In the genomic region with DNA sequence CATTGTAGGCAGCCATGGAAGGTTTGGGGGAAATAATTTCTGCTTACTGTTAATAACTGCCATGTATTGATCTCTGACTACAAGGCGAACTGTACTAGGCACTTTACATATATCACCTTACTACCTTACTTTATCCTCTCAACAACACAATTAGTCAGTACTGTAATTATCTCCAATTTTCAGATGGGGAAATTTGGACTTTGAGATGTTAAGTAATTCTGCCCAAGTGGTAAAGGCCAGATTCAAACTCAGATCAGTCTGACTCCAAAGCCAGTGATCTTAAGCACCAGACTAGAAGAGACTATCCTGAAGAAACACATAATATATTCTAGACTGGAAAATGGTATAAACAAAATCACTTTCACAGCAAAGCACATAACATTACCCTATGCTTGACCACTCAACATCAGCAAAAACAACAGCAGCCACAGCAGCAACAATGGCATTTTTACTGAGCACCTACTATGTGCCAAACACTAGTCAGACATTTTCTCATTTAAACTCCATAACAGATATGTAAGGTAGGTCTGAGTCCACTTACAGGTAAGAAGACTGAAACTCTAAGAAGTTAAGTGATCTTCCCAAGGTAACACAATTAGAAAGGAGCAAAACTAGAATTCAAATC, we compare ENCODE assay signal across 19 cellular contexts. TPM values are rescaled to one million over a fixed set of nuclear protein-coding genes. Genes with fewer than 3 reads are reported as not detected.
A peak's percentile ranks its signal among the peaks of the same experiment; 100 is the strongest.
DNase-seq lines count a peak whose midpoint lies in the region; ATAC-seq, FAIRE-seq and TF ChIP-seq lines count a peak whose summit lies in the region.
"Had no signal": no experiment of that assay in that cellular context is flagged by ENCODE, and none has a peak within 500 bp of the region (broad histone marks: within the 10 kb centered on the region; RNA-seq: fewer than 3 reads in every experiment).

No MANE protein-coding gene starts in this region.

- no peak overlapping the region for H3K9ac ChIP-seq in HepG2 (ENCODE audit: insufficient read depth, low read depth, low read length)
- H3K9ac ChIP-seq: BLaER1 had no signal

- BruUV-seq in HepG2 (replicated peaks; lab: Mats Ljungman, UMichigan): no TSS peak

- peaks cover 6% of the 10 kb centered on the region for H3K79me2 ChIP-seq in HepG2 (ENCODE audit: insufficient read depth, low read length)

- no peaks in the 10 kb centered on the region for H4K20me1 ChIP-seq in HepG2 (ENCODE audit: insufficient read depth, low read length)
- H4K20me1 ChIP-seq: BLaER1 had no signal

- peaks cover 4% of the 10 kb centered on the region for H3K9me3 ChIP-seq in HepG2 (ENCODE audit: low read length)

- TF ChIP-seq EP300 in HepG2 (IDR thresholded peaks at IDR 0.05; ENCODE audit: low read depth in 2 of 2, low read length in 2 of 2) (no peak), HepG2 (CRISPR knock-in tag; IDR thresholded peaks at IDR 0.05; ENCODE audit: borderline replicate concordance) (no peak)

- 88% methylated on average over 1 of the region's 1 CpG for WGBS in HepG2 (ENCODE audit: low lambda C conversion rate)

- intact Hi-C loops in HepG2 (cut with micrococcal nuclease; ENCODE audit: unreplicated experiment): loop anchor here (10.0 kb wide), 1 partner anchor 271 kb away; a partner anchor contains a TSS

- H3K4me3 ChIP-seq in HepG2 (replicated peaks in 1 of 3; ENCODE audit: insufficient read depth in 1 of 3, low read depth in 2 of 3, low read length in 3 of 3): no peak overlapping the region
- H3K4me3 ChIP-seq: BLaER1 had no signal

- H3K36me3 Mint-ChIP-seq in stimulated activated effector memory CD8-positive, alpha-beta T cell treated with anti-CD3 and anti-CD28 coated beads, Interleukin-12 subunit alpha, Interleukin-12 subunit beta, amount 100 ng/mL, for 72 hours: peaks cover 94% of the 10 kb centered on the region

- H3K27ac ChIP-seq in VCaP (peak overlapping the region; percentile 58), HepG2 (ENCODE audit: extremely low read length, insufficient read depth, low read length) (no peak overlapping the region)
- H3K27ac ChIP-seq: BLaER1 had no signal

- no peak for TF ChIP-seq CTCF in VCaP (conservative IDR thresholded peaks at IDR 0.05)
- no peak for TF ChIP-seq CTCF in HepG2 (CRISPR knock-in tag; IDR thresholded peaks at IDR 0.05)

- peak; percentile 38 for FAIRE-seq in GM18507 (lab: Jason Lieb, UNC)
- no peak for FAIRE-seq in HepG2 (lab: Jason Lieb, UNC)
- FAIRE-seq: GM12892 had no signal

- DNase-seq in GM18507 (ENCODE audit: extremely low spot score, insufficient read length, low read depth): no peak
- no peak for DNase-seq in HepG2 (ENCODE audit: low spot score)
- DNase-seq in stimulated activated effector memory CD8-positive, alpha-beta T cell treated with anti-CD3 and anti-CD28 coated beads, Interleukin-12 subunit alpha, Interleukin-12 subunit beta, amount 100 ng/mL, for 72 hours (ENCODE audit: low spot score in 2 of 2): no peak
- DNase-seq in retina: no peak
- DNase-seq in NCI-H748 (lab: John Stamatoyannopoulos, UW; ENCODE audit: unreplicated experiment): no peak
- DNase-seq: 8988T; CD4-positive, alpha-beta memory T cell; DMS153; DMS79; GDM1; GOT3; H7; IMR-90 had no signal

- no peak overlapping the region for H2AFZ ChIP-seq in HepG2 (ENCODE audit: low read length)

- no peaks in the 10 kb centered on the region for H3K27me3 ChIP-seq in HepG2 (ENCODE audit: control insufficient read depth in 1 of 2, insufficient read depth in 2 of 2, low read length in 2 of 2)
- H3K27me3 ChIP-seq: BLaER1 had no signal

- H3K4me1 ChIP-seq in HepG2 (ENCODE audit: insufficient read depth, low read length): peaks cover 77% of the 10 kb centered on the region
- H3K4me1 ChIP-seq: BLaER1 had no signal

- peaks cover 3 to 34% of the 10 kb centered on the region in 2 experiments for H3K36me3 ChIP-seq in HepG2 (replicated peaks in 1 of 2; ENCODE audit: control insufficient read depth in 1 of 2, insufficient read depth in 2 of 2, low read length in 2 of 2)

- TF ChIP-seq RAD21 in HepG2 (CRISPR knock-in tag; IDR thresholded peaks at IDR 0.05): no peak

- ATAC-seq in HepG2: no peak
- ATAC-seq in stimulated activated effector memory CD8-positive, alpha-beta T cell treated with anti-CD3 and anti-CD28 coated beads, Interleukin-12 subunit alpha, Interleukin-12 subunit beta, amount 100 ng/mL, for 72 hours: no peak
- no peak for ATAC-seq in HG03342 (IDR thresholded peaks at IDR 0.05; ENCODE audit: unreplicated experiment)
- ATAC-seq: HCT116 had no signal

- POLR2A ChIA-PET in HepG2 (lab: Yijun Ruan, JAX): interaction anchor here (0.8 to 1.6 kb wide), 2 partner anchors 9 to 39 kb away, joined by 3 to 5 read pairs; no protein-coding TSS in a partner anchor

- H3K4me1 Mint-ChIP-seq in stimulated activated effector memory CD8-positive, alpha-beta T cell treated with anti-CD3 and anti-CD28 coated beads, Interleukin-12 subunit alpha, Interleukin-12 subunit beta, amount 100 ng/mL, for 72 hours: peaks cover 16% of the 10 kb centered on the region

- H3K4me2 ChIP-seq in HepG2 (ENCODE audit: low read depth, low read length): no peak overlapping the region
- H3K4me2 ChIP-seq: BLaER1 had no signal

- H3K4me3 Mint-ChIP-seq in stimulated activated effector memory CD8-positive, alpha-beta T cell treated with anti-CD3 and anti-CD28 coated beads, Interleukin-12 subunit alpha, Interleukin-12 subunit beta, amount 100 ng/mL, for 72 hours: no peak overlapping the region
- H3K4me3 Mint-ChIP-seq: CD14-positive monocyte; CD4-positive, alpha-beta memory T cell had no signal

- H3K27ac Mint-ChIP-seq in stimulated activated effector memory CD8-positive, alpha-beta T cell treated with anti-CD3 and anti-CD28 coated beads, Interleukin-12 subunit alpha, Interleukin-12 subunit beta, amount 100 ng/mL, for 72 hours: peak overlapping the region; percentile 26
- H3K27ac Mint-ChIP-seq: CD14-positive monocyte had no signal

- no peak for TF ChIP-seq POLR2A in HepG2 (IDR thresholded peaks at IDR 0.05; ENCODE audit: insufficient read depth in 1 of 2, low read depth in 2 of 2, low read length in 2 of 2)

- in situ Hi-C loops in HepG2 (cut with HindIII; ENCODE audit: extremely low pct_ligation_motif_present, low pct_unique_long_range_greater_than_20kb): loop anchor here (25.0 kb wide), 1 partner anchor 279 kb away; a partner anchor contains a TSS

- CTCF ChIA-PET in HepG2 (lab: Yijun Ruan, JAX; ENCODE audit: low intra/inter-chr PET ratio, low total read pairs): no interaction called here

- peaks cover 3% of the 10 kb centered on the region for H3K9me3 Mint-ChIP-seq in stimulated activated effector memory CD8-positive, alpha-beta T cell treated with anti-CD3 and anti-CD28 coated beads, Interleukin-12 subunit alpha, Interleukin-12 subunit beta, amount 100 ng/mL, for 72 hours

TF ChIP-seq in HepG2, 621 proteins besides CTCF, POLR2A, EP300 and RAD21:
- TF ChIP-seq ZKSCAN1 (IDR thresholded peaks at IDR 0.05; ENCODE audit: low read length): peak; percentile 85
- no peak for TF ChIP-seq ZNF12 (CRISPR knock-in tag; IDR thresholded peaks at IDR 0.05)
- TF ChIP-seq HNF4A (CRISPR knock-in tag; IDR thresholded peaks at IDR 0.05): peak; percentile 44

RNA-seq across cellular contexts. Expression of a gene that starts 13.1 kb away (rescaled TPM):
- total RNA-seq in HepG2 (2016; rRNA removed; fragmentation: Illumina TruSeq; extraction: Trizol): 37.0 and 52.4 TPM in 2 replicates
- 27.5 and 32.2 TPM in 2 replicates for total RNA-seq in HepG2 (2016; cell fraction: cytosol; rRNA removed; fragmentation: Illumina TruSeq; extraction: Trizol; ENCODE audit: low read depth)
- 35.9 and 52.4 TPM in 2 replicates for total RNA-seq in HepG2 (2016; cell fraction: insoluble cytoplasmic fraction; rRNA removed; fragmentation: Illumina TruSeq; extraction: Trizol)
- 35.1 and 35.8 TPM in 2 replicates for total RNA-seq in HepG2 (2016; cell fraction: membrane; rRNA removed; fragmentation: Illumina TruSeq; extraction: Trizol)
- total RNA-seq in HepG2 (2016; cell fraction: nucleus; rRNA removed; fragmentation: Illumina TruSeq; extraction: Trizol): 20.8 and 21.2 TPM in 2 replicates
- polyA plus RNA-seq in HepG2 (2011; rRNA removed): 48.7 and 49.7 TPM in 2 replicates
- 51.7 and 69.8 TPM in 2 replicates for polyA plus RNA-seq in HepG2 (2011; cell fraction: cytosol; rRNA removed)
- polyA plus RNA-seq in HepG2 (2011; cell fraction: nucleus; rRNA removed): 17.3 and 18.6 TPM in 2 replicates
- polyA plus RNA-seq in HepG2 (2012): 54.3 and 54.5 TPM in 2 replicates
- 37.9 and 57.9 TPM in 2 replicates for polyA plus RNA-seq in HepG2 (2016; cell fraction: cytosol; fragmentation: Illumina TruSeq; extraction: Trizol; ENCODE audit: low read depth)
- polyA plus RNA-seq in HepG2 (2016; cell fraction: insoluble cytoplasmic fraction; fragmentation: Illumina TruSeq; extraction: Trizol; ENCODE audit: low read depth): 97.4 and 99.9 TPM in 2 replicates
- 50.6 and 54.6 TPM in 2 replicates for polyA plus RNA-seq in HepG2 (2016; cell fraction: membrane; fragmentation: Illumina TruSeq; extraction: Trizol; ENCODE audit: low read depth)
- 42.9 and 44.8 TPM in 2 replicates for polyA plus RNA-seq in HepG2 (2016; cell fraction: nucleus; fragmentation: Illumina TruSeq; extraction: Trizol; ENCODE audit: insufficient read depth, low read depth)
- 7.5 and 10.8 TPM in 2 replicates for polyA minus RNA-seq in HepG2 (2011; rRNA and poly(A)+ RNA removed; ENCODE audit: low replicate concordance)
- polyA minus RNA-seq in HepG2 (2011; cell fraction: cytosol; rRNA and poly(A)+ RNA removed): 17.3 and 20.8 TPM in 2 replicates
- polyA minus RNA-seq in HepG2 (2011; cell fraction: nucleus; rRNA and poly(A)+ RNA removed): 30.0 and 33.6 TPM in 2 replicates
